14 cellular contexts compared by ENCODE assay signal in genomic region chr1:230232352-230232751, GRCh38.
A peak's percentile ranks its signal among the peaks of the same experiment; 100 is the strongest.
DNase-seq lines count a peak whose midpoint lies in the region; ATAC-seq and TF ChIP-seq lines count a peak whose summit lies in the region.
"Had no signal": no experiment of that assay in that cellular context is flagged by ENCODE, and none has a peak within 500 bp of the region (broad histone marks: within the 10 kb centered on the region; RNA-seq: fewer than 3 reads in every experiment).

No MANE protein-coding gene starts in this region.

- ATAC-seq in HG03354 (IDR thresholded peaks at IDR 0.05; ENCODE audit: poor library complexity, severe bottlenecking, unreplicated experiment) = no peak

- 79 to 85% (median 85%) methylated on average over 11 of the region's 11 CpGs for whole genome bisulfite sequencing in spleen, 5 donors

- H3K4me1 ChIP-seq in fibroblast of lung (ENCODE audit: control insufficient read depth, extremely low read depth, insufficient read depth, low read length) (no peaks in the 10 kb centered on the region), parathyroid adenoma (peaks cover 2% of the 10 kb centered on the region), spleen (peaks cover 3 to 20% (median 9%) of the 10 kb centered on the region in 6 donors), OCI-LY7 (ENCODE audit: insufficient read depth, low read length, poor library complexity, severe bottlenecking) (no peaks in the 10 kb centered on the region)

- H3K9me3 ChIP-seq in fibroblast of lung (ENCODE audit: control insufficient read depth, insufficient read depth, low read depth, low read length) (no peaks in the 10 kb centered on the region), parathyroid adenoma (ENCODE audit: control insufficient read depth, low read length) (no peaks in the 10 kb centered on the region), spleen (no peaks in the 10 kb centered on the region), OCI-LY7 (ENCODE audit: low read length) (no peaks in the 10 kb centered on the region)
- H3K9me3 ChIP-seq: esophagus squamous epithelium had no signal

- TF ChIP-seq CTCF in fibroblast of lung (conservative IDR thresholded peaks at IDR 0.05 in 1 of 2, IDR thresholded peaks at IDR 0.05 in 1 of 2; ENCODE audit: low read depth in 1 of 2, low read length in 2 of 2) (no peak), parathyroid adenoma (IDR thresholded peaks at IDR 0.05) (no peak), spleen (IDR thresholded peaks at IDR 0.05 in 8 of 11, conservative IDR thresholded peaks at IDR 0.05 in 3 of 11) (no peak), OCI-LY7 (conservative IDR thresholded peaks at IDR 0.05; ENCODE audit: low read length) (no peak)

- H3K27me3 ChIP-seq in fibroblast of lung (ENCODE audit: control insufficient read depth, insufficient read depth, low read length) (no peaks in the 10 kb centered on the region), parathyroid adenoma (ENCODE audit: control insufficient read depth, insufficient read depth, low read length) (no peaks in the 10 kb centered on the region), spleen (replicated peaks in 1 of 7) (no peaks in the 10 kb centered on the region)
- H3K27me3 ChIP-seq: esophagus squamous epithelium had no signal

- H3K9me2 ChIP-seq in OCI-LY7 (ENCODE audit: insufficient read depth, low read length) = no peaks in the 10 kb centered on the region

- H3K27ac ChIP-seq in fibroblast of lung (ENCODE audit: insufficient read depth, low read length) (peak overlapping the region; percentile 5), parathyroid adenoma (peak overlapping the region; percentile 44), spleen (peak overlapping the region in 1 of 8 donors; percentile 35), OCI-LY7 (ENCODE audit: low read depth, low read length, poor library complexity, severe bottlenecking) (no peak overlapping the region)
- H3K27ac ChIP-seq: esophagus squamous epithelium, WERI-Rb-1 had no signal

- H3K9ac ChIP-seq in fibroblast of lung (ENCODE audit: insufficient read depth, low read length) (no peak overlapping the region), parathyroid adenoma (no peak overlapping the region)

- no peak overlapping the region for H2AFZ ChIP-seq in fibroblast of lung (ENCODE audit: low read length)
- H2AFZ ChIP-seq in parathyroid adenoma = no peak overlapping the region
- no peak overlapping the region for H2AFZ ChIP-seq in OCI-LY7 (ENCODE audit: low read length)

- H3K4me3 ChIP-seq in fibroblast of lung (replicated peaks in 1 of 4; ENCODE audit: control extremely low read depth in 1 of 4, insufficient read depth in 1 of 4, low read depth in 3 of 4, low read length in 4 of 4) (peak overlapping the region in 1 of 4 experiments; percentile 3), parathyroid adenoma (ENCODE audit: low read depth, low read length) (no peak overlapping the region), spleen (no peak overlapping the region), OCI-LY7 (ENCODE audit: low read depth, low read length, poor library complexity, severe bottlenecking) (no peak overlapping the region)
- H3K4me3 ChIP-seq: esophagus squamous epithelium had no signal

- H3K79me2 ChIP-seq in fibroblast of lung (ENCODE audit: control insufficient read depth, insufficient read depth, low read length) = no peaks in the 10 kb centered on the region
- H3K79me2 ChIP-seq in parathyroid adenoma = no peaks in the 10 kb centered on the region
- no peaks in the 10 kb centered on the region for H3K79me2 ChIP-seq in OCI-LY7 (ENCODE audit: insufficient read depth, low read depth, low read length)

- H3K4me2 ChIP-seq in fibroblast of lung (ENCODE audit: extremely low read depth, insufficient read depth, low read length) (peak overlapping the region; percentile 42), parathyroid adenoma (ENCODE audit: low read length) (no peak overlapping the region), OCI-LY7 (ENCODE audit: low read length) (no peak overlapping the region)

- peak; percentile 30 for DNase-seq in DMS79 treated with DMSO at 0.1 percent for 48 hours (lab: John Stamatoyannopoulos, UW)
- DNase-seq in NCI-H2227 (lab: John Stamatoyannopoulos, UW; ENCODE audit: unreplicated experiment) = peak; percentile 41
- DNase-seq in fibroblast of lung (ENCODE audit: low read depth in 2 of 2) = peak in 1 of 2 donors; percentile 25
- DNase-seq in spleen = no peak
- DNase-seq in NCI-H2029 (lab: John Stamatoyannopoulos, UW) = no peak
- DNase-seq in OCI-LY7 (ENCODE audit: low spot score) = no peak
- DNase-seq: activated naive CD8-positive, alpha-beta T cell treated with anti-CD3 and anti-CD28 coated beads for 36 hours; EL; esophagus squamous epithelium; Karpas-422; NCI-H2081 treated with DMSO at 0.1 percent for 48 hours; WERI-Rb-1 had no signal

- H3K36me3 ChIP-seq in fibroblast of lung (ENCODE audit: control insufficient read depth, insufficient read depth, low read length) = no peaks in the 10 kb centered on the region
- H3K36me3 ChIP-seq in parathyroid adenoma (ENCODE audit: control insufficient read depth, insufficient read depth, low read length) = no peaks in the 10 kb centered on the region
- peaks cover 0 to 21% (median 9%) of the 10 kb centered on the region in 6 donors for H3K36me3 ChIP-seq in spleen
- H3K36me3 ChIP-seq in OCI-LY7 (ENCODE audit: insufficient read depth, low read length) = peaks cover 4% of the 10 kb centered on the region; the same call in 1 of the 2 replicates

- no peaks in the 10 kb centered on the region for H4K20me1 ChIP-seq in fibroblast of lung (ENCODE audit: control insufficient read depth, extremely low read depth, insufficient read depth, low read length)
- no peaks in the 10 kb centered on the region for H4K20me1 ChIP-seq in OCI-LY7 (ENCODE audit: insufficient read depth, low read length)

- no TSS peak for BruUV-seq in OCI-LY7 (replicated peaks; lab: Mats Ljungman, UMichigan)

- CTCF ChIA-PET in OCI-LY7 (lab: Charles Lee; ENCODE audit: unreplicated experiment) = no interaction called here

- no peak for TF ChIP-seq POLR2A in spleen (IDR thresholded peaks at IDR 0.05)

- POLR2A ChIA-PET in OCI-LY7 (lab: Charles Lee) = interaction anchor here (0.6 to 0.7 kb wide), 3 partner anchors 11 to 313 kb away, joined by 3 to 4 read pairs (median 3); no protein-coding TSS in a partner anchor

- intact Hi-C loops in spleen (cut with DNase I; ENCODE audit: low total_unique reads) (no loop called here), OCI-LY7 (cut with micrococcal nuclease; ENCODE audit: unreplicated experiment) (no loop called here)

Comparison
In these comparisons a context has a peak if more than half of its experiments do, and no peak if none do; other contexts are left out.
1. DNase-seq: peak in DMS79 treated with DMSO at 0.1 percent for 48 hours (single experiment) and NCI-H2227 (single experiment); none in spleen (single experiment), NCI-H2029 (single experiment) and OCI-LY7 (single experiment).